Comparison of ENCODE assay signal across 8 cellular contexts in the genomic region with DNA sequence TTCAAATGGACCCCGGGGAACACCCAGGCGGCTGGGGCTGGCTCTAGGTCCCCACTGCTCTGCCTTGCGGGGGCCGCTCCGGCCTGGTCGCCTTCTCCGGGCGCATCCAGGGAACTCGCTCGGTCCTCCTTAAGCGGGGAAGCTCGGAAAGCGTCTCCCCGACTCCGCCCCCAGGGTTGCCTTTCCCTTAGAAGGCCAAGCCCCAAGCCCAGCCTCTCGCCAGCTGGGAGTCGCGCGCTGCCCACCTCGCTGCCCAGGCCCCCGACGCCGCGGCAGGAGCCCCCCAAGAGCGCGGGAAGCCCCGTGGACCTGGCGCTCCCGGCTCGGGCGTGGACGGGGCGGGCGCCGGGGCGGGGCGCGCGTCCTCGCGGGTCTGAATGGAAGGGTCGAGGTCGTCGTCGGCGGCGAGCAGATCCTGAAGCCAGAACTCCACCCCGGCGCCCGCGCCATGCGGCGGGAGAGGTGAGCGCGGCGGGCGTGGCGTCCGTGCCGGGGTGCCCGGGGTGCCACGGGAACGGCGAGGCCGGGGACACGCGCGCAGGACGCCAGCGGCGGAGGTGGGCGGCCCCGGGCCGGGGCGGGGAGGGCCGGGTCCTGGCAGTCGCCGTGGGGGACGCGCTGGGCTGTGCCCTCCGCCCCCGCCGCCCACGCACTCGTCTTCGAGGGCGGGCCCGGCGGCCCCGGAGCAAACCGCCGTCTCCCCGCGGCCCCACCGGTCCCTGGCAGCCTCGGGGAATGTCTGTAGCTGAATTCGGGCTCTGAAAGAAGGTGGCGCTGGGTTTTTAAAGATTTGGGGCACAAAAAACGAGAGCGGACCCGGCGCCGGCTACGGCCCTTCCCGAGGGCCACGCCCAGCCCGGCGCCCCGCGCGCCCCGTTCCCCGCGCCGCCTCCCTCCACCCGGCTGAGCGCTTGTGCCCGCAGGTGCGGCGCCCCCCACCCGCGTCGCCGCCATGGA. TPM values are rescaled to one million over a fixed set of nuclear protein-coding genes. Genes with fewer than 3 reads are reported as not detected.
DNase-seq lines count a peak whose midpoint lies in the region; ATAC-seq, FAIRE-seq and TF ChIP-seq lines count a peak whose summit lies in the region.

A gene with protein sequence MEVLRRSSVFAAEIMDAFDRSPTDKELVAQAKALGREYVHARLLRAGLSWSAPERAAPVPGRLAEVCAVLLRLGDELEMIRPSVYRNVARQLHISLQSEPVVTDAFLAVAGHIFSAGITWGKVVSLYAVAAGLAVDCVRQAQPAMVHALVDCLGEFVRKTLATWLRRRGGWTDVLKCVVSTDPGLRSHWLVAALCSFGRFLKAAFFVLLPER (plus strand): TSS at position 214 of the 957 bp plus-strand sequence. CDS start 739 bp downstream, at position 953.

- H3K27ac Mint-ChIP-seq in T-helper 1 cell treated with Interleukin-12 subunit alpha and Interleukin-12 subunit beta and Interleukin-4 antibody, amounts not matched to agents 30 μg/mL and 1 μg/mL, for 36 hours: no peak within 1 kb of the TSS

- FAIRE-seq in kidney (lab: Jason Lieb, UNC): no peak

- peaks cover 0 to 32% (median 32%) of the 10 kb centered on the region in 3 donors for H3K27me3 ChIP-seq in skeletal muscle tissue (ENCODE audit: control insufficient read depth in 3 of 3, insufficient read depth in 3 of 3, low read length in 3 of 3)

- H3K9ac ChIP-seq in kidney (ENCODE audit: low read length in 2 of 2): peak within 1 kb of the TSS in 1 of 2 donors; percentile 61
- peak within 1 kb of the TSS in 2 of 3 donors; percentile 51 to 54 for H3K9ac ChIP-seq in skeletal muscle tissue (ENCODE audit: low read depth in 1 of 3, low read length in 3 of 3)

- intact Hi-C loops in kidney (cut with DNase I): no loop called here

- H3K36me3 ChIP-seq in kidney (ENCODE audit: control insufficient read depth in 1 of 2, insufficient read depth in 2 of 2, low read length in 2 of 2): peaks cover 0 to 2% of the 10 kb centered on the region in 2 donors
- H3K36me3 ChIP-seq in skeletal muscle tissue (ENCODE audit: control insufficient read depth in 3 of 3, insufficient read depth in 3 of 3, low read length in 3 of 3): no peaks in the 10 kb centered on the region

- peaks cover 9% of the 10 kb centered on the region for H3K4me1 Mint-ChIP-seq in T-helper 1 cell treated with Interleukin-12 subunit alpha and Interleukin-12 subunit beta and Interleukin-4 antibody, amounts not matched to agents 30 μg/mL and 1 μg/mL, for 36 hours (ENCODE audit: low read depth)

- H3K9me3 ChIP-seq in kidney (ENCODE audit: control insufficient read depth in 1 of 2, low read length in 2 of 2): no peaks in the 10 kb centered on the region
- no peaks in the 10 kb centered on the region for H3K9me3 ChIP-seq in skeletal muscle tissue (ENCODE audit: control insufficient read depth in 3 of 3, low read length in 3 of 3)

- H3K27me3 Mint-ChIP-seq in T-helper 1 cell treated with Interleukin-12 subunit alpha and Interleukin-12 subunit beta and Interleukin-4 antibody, amounts not matched to agents 30 μg/mL and 1 μg/mL, for 36 hours (ENCODE audit: low read depth): peaks cover 39% of the 10 kb centered on the region

- H3K27ac ChIP-seq in kidney (ENCODE audit: low read depth in 2 of 2, low read length in 2 of 2) (peak within 1 kb of the TSS in 1 of 2 donors; percentile 59), skeletal muscle tissue (ENCODE audit: low read depth, low read length) (no peak within 1 kb of the TSS)

- H3K9me3 Mint-ChIP-seq in T-helper 1 cell treated with Interleukin-12 subunit alpha and Interleukin-12 subunit beta and Interleukin-4 antibody, amounts not matched to agents 30 μg/mL and 1 μg/mL, for 36 hours: no peaks in the 10 kb centered on the region

- no peak for TF ChIP-seq CTCF in kidney (IDR thresholded peaks at IDR 0.05; ENCODE audit: borderline replicate concordance, extremely low read depth, insufficient read depth)

- ATAC-seq in GM19324 (IDR thresholded peaks at IDR 0.05; ENCODE audit: low FRiP score, unreplicated experiment) (no peak), GM21390 (IDR thresholded peaks at IDR 0.05; ENCODE audit: unreplicated experiment) (no peak)

- H3K4me3 ChIP-seq in kidney (ENCODE audit: low read length in 2 of 2) (peak within 1 kb of the TSS; percentile 60 to 65), skeletal muscle tissue (ENCODE audit: low read length in 3 of 3) (peak within 1 kb of the TSS; percentile 51 to 68 (median 60))

- H3K4me3 Mint-ChIP-seq in T-helper 1 cell treated with Interleukin-12 subunit alpha and Interleukin-12 subunit beta and Interleukin-4 antibody, amounts not matched to agents 30 μg/mL and 1 μg/mL, for 36 hours: peak within 1 kb of the TSS; percentile 58

- H3K36me3 Mint-ChIP-seq in T-helper 1 cell treated with Interleukin-12 subunit alpha and Interleukin-12 subunit beta and Interleukin-4 antibody, amounts not matched to agents 30 μg/mL and 1 μg/mL, for 36 hours (ENCODE audit: low read depth): no peaks in the 10 kb centered on the region

- H3K4me1 ChIP-seq in kidney (ENCODE audit: control insufficient read depth in 1 of 2, insufficient read depth in 1 of 2, low read depth in 1 of 2, low read length in 2 of 2) (peaks cover 5 to 16% of the 10 kb centered on the region in 2 donors), skeletal muscle tissue (ENCODE audit: control insufficient read depth in 3 of 3, insufficient read depth in 3 of 3, low read length in 3 of 3) (peaks cover 9 to 17% (median 12%) of the 10 kb centered on the region in 3 donors)

- DNase-seq in T-helper 1 cell (no peak), NCI-H774 (lab: John Stamatoyannopoulos, UW) (peak; percentile 41), cerebellum (ENCODE audit: low spot score) (peak; percentile 74), kidney (peak; percentile 90)

RNA-seq across cellular contexts. Expression of the gene that starts here (rescaled TPM):
- total RNA-seq in cerebellum (19.1 TPM), kidney (28.8 TPM), skeletal muscle tissue (25.1 TPM)
- 22.9 TPM for polyA plus RNA-seq in kidney (ENCODE audit: insufficient read depth, low read depth, low replicate concordance)

Comparison
In these comparisons a context has a peak if more than half of its experiments do, and no peak if none do; other contexts are left out.
1. DNase-seq: peak in NCI-H774 (single experiment), cerebellum (single experiment) and kidney (single experiment); none in T-helper 1 cell (0 of 5).